ENCODE assay signal across 12 cellular contexts in the genomic region with DNA sequence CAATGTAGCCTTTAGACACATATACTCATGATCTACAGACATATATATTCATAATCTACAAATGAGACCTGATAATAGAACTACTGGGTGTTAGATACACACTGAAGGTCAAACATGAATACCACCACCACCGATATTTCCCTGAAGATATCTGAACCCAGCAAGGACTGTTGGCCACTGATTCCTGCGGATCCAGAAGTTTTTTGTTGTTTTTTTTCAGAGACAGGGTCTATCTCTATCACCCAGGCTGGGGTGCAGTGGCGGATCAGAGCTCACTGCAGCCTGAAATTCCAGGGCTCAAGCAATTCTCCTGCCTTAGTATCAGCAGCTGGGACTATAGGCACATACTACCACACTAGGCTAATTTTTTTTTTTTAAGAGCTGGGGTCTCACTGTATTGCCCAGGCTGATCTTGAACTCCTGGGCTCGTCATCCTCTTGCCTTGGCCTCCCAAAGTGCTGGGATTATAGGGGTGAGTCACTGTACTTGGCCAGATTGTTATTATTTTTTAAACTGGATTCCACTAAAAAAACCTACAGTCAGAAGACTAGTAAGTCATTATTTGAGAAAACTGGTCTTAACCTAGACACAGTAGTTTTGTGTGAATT. TPM values are rescaled to one million over a fixed set of nuclear protein-coding genes. Genes with fewer than 3 reads are reported as not detected.
DNase-seq lines count a peak whose midpoint lies in the region; ATAC-seq and TF ChIP-seq lines count a peak whose summit lies in the region.
"Had no signal": no experiment of that assay in that cellular context is flagged by ENCODE, and none has a peak within 500 bp of the region (broad histone marks: within the 10 kb centered on the region; RNA-seq: fewer than 3 reads in every experiment).

No MANE protein-coding gene starts in this region.

- TF ChIP-seq CTCF in PC-9 (conservative IDR thresholded peaks at IDR 0.05), result no peak
- TF ChIP-seq CTCF in endothelial cell (IDR thresholded peaks at IDR 0.05; ENCODE audit: unreplicated experiment), result no peak
- no peak for TF ChIP-seq CTCF in smooth muscle cell (IDR thresholded peaks at IDR 0.05; ENCODE audit: borderline replicate concordance, insufficient read depth, poor library complexity, severe bottlenecking)

- peaks cover 19% of the 10 kb centered on the region; the same call in 1 of the 2 replicates for H3K4me1 ChIP-seq in PC-9 (replicated peaks; ENCODE audit: insufficient read depth)
- H3K4me1 ChIP-seq in smooth muscle cell (ENCODE audit: low read depth), result peaks cover 19% of the 10 kb centered on the region

- DNase-seq in activated T-cell treated with anti-CD3 and anti-CD28 coated beads, Interleukin-2, amount 50 U/mL, for 4 hours, result no peak
- DNase-seq in activated T-cell treated with anti-CD3 and anti-CD28 coated beads for 4 hours (no peak), PC-9 (no peak), endothelial cell (ENCODE audit: low spot score) (no peak), smooth muscle cell (lab: John Stamatoyannopoulos, UW; ENCODE audit: unreplicated experiment) (no peak), NCI-H146 (lab: John Stamatoyannopoulos, UW) (no peak)
- DNase-seq: effector CD8-positive, alpha-beta T cell; NCI-H524; nucleus accumbens; upper lobe of right lung had no signal

- no peak overlapping the region for H3K27ac Mint-ChIP-seq in endothelial cell (ENCODE audit: unreplicated experiment)

- 89% methylated on average over 4 of the region's 4 CpGs for WGBS in smooth muscle cell (ENCODE audit: low lambda C conversion rate)

- H3K4me2 ChIP-seq in PC-9 (peak overlapping the region; percentile 93), smooth muscle cell (peak overlapping the region; percentile 86)

- CTCF ChIA-PET in PC-9 (lab: Charles Lee), result no interaction called here

- H3K79me2 ChIP-seq in PC-9 (ENCODE audit: low read depth) (peaks cover 36% of the 10 kb centered on the region), smooth muscle cell (ENCODE audit: low read depth) (peaks cover 28% of the 10 kb centered on the region)

- peaks cover 7% of the 10 kb centered on the region for H3K36me3 ChIP-seq in PC-9 (ENCODE audit: low read depth)
- H3K36me3 ChIP-seq in smooth muscle cell (ENCODE audit: low read depth), result no peaks in the 10 kb centered on the region
- H3K36me3 ChIP-seq: upper lobe of right lung had no signal

- H3K9me3 Mint-ChIP-seq in activated T-cell treated with anti-CD3 and anti-CD28 coated beads, Interleukin-2, amount 50 U/mL, for 4 hours, result no peaks in the 10 kb centered on the region
- no peaks in the 10 kb centered on the region for H3K9me3 Mint-ChIP-seq in endothelial cell (ENCODE audit: unreplicated experiment)

- POLR2A ChIA-PET in PC-9 (lab: Charles Lee; ENCODE audit: unreplicated experiment), result no interaction called here

- H2AFZ ChIP-seq in PC-9, result no peak overlapping the region
- no peak overlapping the region for H2AFZ ChIP-seq in smooth muscle cell (ENCODE audit: low read depth)

- H3K9ac ChIP-seq in smooth muscle cell (ENCODE audit: low read depth), result no peak overlapping the region

- intact Hi-C loops in PC-9 (cut with micrococcal nuclease; ENCODE audit: unreplicated experiment), result no loop called here

- H3K4me3 ChIP-seq in PC-9 (peak overlapping the region; percentile 11; the same call in 1 of the 2 replicates), smooth muscle cell (no peak overlapping the region)

- no peaks in the 10 kb centered on the region for H3K27me3 Mint-ChIP-seq in activated T-cell treated with anti-CD3 and anti-CD28 coated beads, Interleukin-2, amount 50 U/mL, for 4 hours (ENCODE audit: low read depth)
- peaks cover 3% of the 10 kb centered on the region for H3K27me3 Mint-ChIP-seq in endothelial cell (ENCODE audit: unreplicated experiment)

- H3F3A ChIP-seq in PC-9 (ENCODE audit: insufficient read depth, low read depth) (no peaks in the 10 kb centered on the region), smooth muscle cell (ENCODE audit: low read depth) (peaks cover 7% of the 10 kb centered on the region)

- H3K36me3 Mint-ChIP-seq in activated T-cell treated with anti-CD3 and anti-CD28 coated beads, Interleukin-2, amount 50 U/mL, for 4 hours (ENCODE audit: insufficient read depth), result peaks cover 23% of the 10 kb centered on the region
- H3K36me3 Mint-ChIP-seq in endothelial cell (ENCODE audit: low read depth, unreplicated experiment), result peaks cover 6% of the 10 kb centered on the region

- H3K27me3 ChIP-seq in PC-9 (ENCODE audit: insufficient read depth, low read depth), result no peaks in the 10 kb centered on the region
- H3K27me3 ChIP-seq in smooth muscle cell (ENCODE audit: low read depth), result no peaks in the 10 kb centered on the region
- H3K27me3 ChIP-seq: upper lobe of right lung had no signal

- BruUV-seq in PC-9 (replicated peaks; lab: Mats Ljungman, UMichigan), result no TSS peak

- H3K9me3 ChIP-seq in PC-9 (ENCODE audit: insufficient read depth, low read depth) (no peaks in the 10 kb centered on the region), smooth muscle cell (replicated peaks; ENCODE audit: low read depth) (no peaks in the 10 kb centered on the region)
- H3K9me3 ChIP-seq: upper lobe of right lung had no signal

- ATAC-seq in activated T-cell treated with anti-CD3 and anti-CD28 coated beads, Interleukin-2, amount 50 U/mL, for 4 hours, result no peak
- ATAC-seq in GM21786 (IDR thresholded peaks at IDR 0.05; ENCODE audit: unreplicated experiment) (no peak), HG02981 (IDR thresholded peaks at IDR 0.05; ENCODE audit: unreplicated experiment) (no peak)
- ATAC-seq: upper lobe of right lung had no signal

- H3K4me3 Mint-ChIP-seq in activated T-cell treated with anti-CD3 and anti-CD28 coated beads, Interleukin-2, amount 50 U/mL, for 4 hours, result peak overlapping the region; percentile 73
- peak overlapping the region; percentile 11 for H3K4me3 Mint-ChIP-seq in endothelial cell (ENCODE audit: unreplicated experiment)

- H4K20me1 ChIP-seq in PC-9 (ENCODE audit: insufficient read depth) (no peaks in the 10 kb centered on the region), smooth muscle cell (ENCODE audit: low read depth) (peaks cover 7% of the 10 kb centered on the region)

- peaks cover 47% of the 10 kb centered on the region for H3K4me1 Mint-ChIP-seq in activated T-cell treated with anti-CD3 and anti-CD28 coated beads, Interleukin-2, amount 50 U/mL, for 4 hours (ENCODE audit: low read depth)
- peaks cover 5% of the 10 kb centered on the region for H3K4me1 Mint-ChIP-seq in endothelial cell (ENCODE audit: unreplicated experiment)

- H3K27ac ChIP-seq in PC-9 (no peak overlapping the region), smooth muscle cell (ENCODE audit: low read depth) (no peak overlapping the region)

- H3K9me2 ChIP-seq in PC-9 (ENCODE audit: insufficient read depth), result no peaks in the 10 kb centered on the region

RNA-seq across cellular contexts. Expression of a gene that starts 1.8 kb away (rescaled TPM):
- total RNA-seq in activated T-cell treated with anti-CD3 and anti-CD28 coated beads, Interleukin-2, amount 50 U/mL, for 4 hours, result 100 to 1,000 TPM; 115 to 138 (median 129) TPM
- total RNA-seq in PC-9 (2021) (51.1 and 61.4 TPM in 2 replicates), endothelial cell (ENCODE audit: unreplicated experiment) (36.8 TPM), smooth muscle cell (72.5 and 84.0 TPM in 2 replicates)
- 79.8 and 80.5 TPM in 2 replicates for polyA plus RNA-seq in smooth muscle cell

RNA-seq across cellular contexts. Expression of a gene that starts 4.4 kb away (rescaled TPM):
- total RNA-seq in activated T-cell treated with anti-CD3 and anti-CD28 coated beads, Interleukin-2, amount 50 U/mL, for 4 hours, result 10 to 100 TPM; 18.2 to 21.1 (median 19.8) TPM
- total RNA-seq in PC-9 (2021), result 10.9 and 21.9 TPM in 2 replicates
- 23.4 TPM for total RNA-seq in endothelial cell (ENCODE audit: unreplicated experiment)
- 28.5 and 35.1 TPM in 2 replicates for total RNA-seq in smooth muscle cell
- polyA plus RNA-seq in smooth muscle cell, result 7.0 and 7.6 TPM in 2 replicates

RNA-seq across cellular contexts. Expression of a gene that starts 24.2 kb away (rescaled TPM):
- total RNA-seq in activated T-cell treated with anti-CD3 and anti-CD28 coated beads, Interleukin-2, amount 50 U/mL, for 4 hours, result 100 to 1,000 TPM; 123 to 140 (median 134) TPM
- total RNA-seq in PC-9 (2021) (53.8 and 71.3 TPM in 2 replicates), endothelial cell (ENCODE audit: unreplicated experiment) (109 TPM), smooth muscle cell (95.8 and 99.1 TPM in 2 replicates)
- polyA plus RNA-seq in smooth muscle cell, result 91.5 and 132 TPM in 2 replicates
